Comparison of ENCODE assay signal across 20 cellular contexts in the genomic region with DNA sequence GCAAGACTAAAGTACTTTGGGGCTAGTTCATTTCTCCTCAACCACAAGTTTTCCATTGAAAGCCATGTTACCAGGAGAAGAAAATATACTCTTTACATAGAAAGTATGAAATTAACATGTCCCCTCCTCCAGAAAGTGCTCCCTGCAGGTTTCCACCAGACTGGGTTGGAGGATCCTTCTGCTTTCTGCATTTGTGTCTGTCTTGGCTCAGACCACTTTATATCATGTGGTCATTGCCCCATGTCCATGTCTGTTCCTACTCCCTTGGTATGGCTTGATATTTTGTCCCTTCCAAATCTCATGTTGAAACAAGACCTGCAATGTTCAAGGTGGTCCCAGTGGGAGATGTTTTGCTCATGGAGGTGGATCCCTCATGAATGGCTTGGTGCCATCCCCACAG. TPM values are rescaled to one million over a fixed set of nuclear protein-coding genes. Genes with fewer than 3 reads are reported as not detected.
"Had no signal": no experiment of that assay in that cellular context is flagged by ENCODE, and none has a peak within 500 bp of the region (broad histone marks: within the 10 kb centered on the region; RNA-seq: fewer than 3 reads in every experiment).

No MANE protein-coding gene starts in this region.

- H3K4me1 Mint-ChIP-seq: IgD-negative memory B cell had no signal

- DNase-seq: KBM-7, MV-4-11, NCI-H1048, NCI-H1105, NCI-H1417, NCI-H1436 treated with DMSO at 0.1 percent for 48 hours, NCI-H1694, NCI-H187 treated with DMSO at 0.1 percent for 48 hours, NCI-H2029 treated with DMSO at 0.1 percent for 48 hours, NCI-H2227 treated with DMSO at 0.1 percent for 48 hours, NCI-H524, NCI-H526 treated with DMSO at 0.1 percent for 48 hours, NCI-H748 treated with DMSO at 0.1 percent for 48 hours, Right ventricle myocardium superior, RPMI8226, SIG-M5 had no signal

- H3K4me3 ChIP-seq: SJSA1, SK-N-MC had no signal

- H3K9me3 ChIP-seq: SJSA1 had no signal

- H3K36me3 ChIP-seq: SJSA1 had no signal

- FAIRE-seq: RCC 7860 had no signal

- H3K4me1 ChIP-seq: SJSA1 had no signal

- H3K36me3 Mint-ChIP-seq: IgD-negative memory B cell had no signal

- H3K4me3 Mint-ChIP-seq: IgD-negative memory B cell had no signal

- H3K27ac Mint-ChIP-seq: IgD-negative memory B cell had no signal

- H3K27ac ChIP-seq: SJSA1, SK-N-MC had no signal

- H3K27me3 ChIP-seq: SJSA1 had no signal

RNA-seq across cellular contexts. Expression of a gene that starts 49.2 kb away (rescaled TPM):
- polyA plus RNA-seq: IgD-negative memory B cell had no signal
